ENCODE assay signal across 36 cellular contexts in genomic region chr19:43848821-43849220, GRCh38. TPM values are rescaled to one million over a fixed set of nuclear protein-coding genes. Genes with fewer than 3 reads are reported as not detected.
"Had no signal": no experiment of that assay in that cellular context is flagged by ENCODE, and none has a peak within 500 bp of the region (broad histone marks: within the 10 kb centered on the region; RNA-seq: fewer than 3 reads in every experiment).

No MANE protein-coding gene starts in this region.

- H3K9me2 ChIP-seq: SK-N-SH had no signal

- H3K27me3 ChIP-seq: ascending aorta, cardiac muscle cell, Peyer's patch, SJSA1 had no signal

- H3K27me3 Mint-ChIP-seq: activated B cell treated with CpG ODN at 0.5 μM for 24 hours; activated CD4-positive, alpha-beta memory T cell treated with anti-CD3 and anti-CD28 coated beads for 36 hours; activated naive CD8-positive, alpha-beta T cell treated with anti-CD3 and anti-CD28 coated beads for 36 hours; central memory CD8-positive, alpha-beta T cell had no signal

- H3K27ac ChIP-seq: ascending aorta, cardiac muscle cell, Peyer's patch, SJSA1, VCaP had no signal

- H3K4me3 ChIP-seq: ascending aorta, cardiac muscle cell, Peyer's patch, SJSA1 had no signal

- ATAC-seq: PC-3 had no signal

- H3K4me1 Mint-ChIP-seq: activated B cell treated with CpG ODN at 0.5 μM for 24 hours; activated naive CD8-positive, alpha-beta T cell treated with anti-CD3 and anti-CD28 coated beads for 36 hours; central memory CD8-positive, alpha-beta T cell had no signal

- H3K9ac ChIP-seq: SK-N-SH had no signal

- DNase-seq: activated B cell treated with CpG ODN at 0.5 μM for 24 hours; activated CD4-positive, alpha-beta memory T cell treated with anti-CD3 and anti-CD28 coated beads for 36 hours; activated CD4-positive, alpha-beta T cell treated with anti-CD3 and anti-CD28 coated beads for 4 hours; activated CD4-positive, alpha-beta T cell treated with anti-CD3 and anti-CD28 coated beads, Interleukin-2, amount 50 U/mL, for 1 hour; activated CD4-positive, CD25-positive, alpha-beta regulatory T cell treated with anti-CD3 and anti-CD28 coated beads, Interleukin-2, amount 50 U/mL, for 72 hours; activated CD8-positive, alpha-beta memory T cell treated with anti-CD3 and anti-CD28 coated beads, Interleukin-2, amount 50 U/mL, for 4 hours; activated effector memory CD4-positive, alpha-beta T cell treated with anti-CD3 and anti-CD28 coated beads, Interleukin-2, amount 50 U/mL, for 16 hours; activated naive CD4-positive, alpha-beta T cell; activated naive CD4-positive, alpha-beta T cell treated with anti-CD3 and anti-CD28 coated beads, Interleukin-2, amount 50 U/mL, for 16 hours; activated naive CD8-positive, alpha-beta T cell treated with anti-CD3 and anti-CD28 coated beads for 36 hours; activated T-cell treated with anti-CD3 and anti-CD28 coated beads for 4 hours; activated T-cell treated with anti-CD3 and anti-CD28 coated beads, Interleukin-2, amount 50 U/mL, for 48 hours; amygdala; NCI-H1105 treated with DMSO at 0.1 percent for 48 hours; NCI-H1436; NCI-H1694; NCI-H2029; NCI-H2171; NCI-H510A; NCI-H526; NCI-H748 treated with DMSO at 0.1 percent for 48 hours; NK-92 treated with Interleukin-12 subunit alpha and Interleukin-12 subunit beta, amount 100 ng/mL, for 24 hours; PC-3; Peyer's patch; RPMI8226; SHP77 treated with DMSO at 0.1 percent for 48 hours; SK-N-SH; T-helper 1 cell; T-helper 2 cell; T-helper 9 cell had no signal

- H3K4me3 Mint-ChIP-seq: activated B cell treated with CpG ODN at 0.5 μM for 24 hours; activated CD4-positive, alpha-beta memory T cell treated with anti-CD3 and anti-CD28 coated beads for 36 hours; activated naive CD8-positive, alpha-beta T cell treated with anti-CD3 and anti-CD28 coated beads for 36 hours; central memory CD8-positive, alpha-beta T cell had no signal

- H3K4me2 ChIP-seq: SK-N-SH had no signal

- H3K27ac Mint-ChIP-seq: activated B cell treated with CpG ODN at 0.5 μM for 24 hours; activated CD4-positive, alpha-beta memory T cell treated with anti-CD3 and anti-CD28 coated beads for 36 hours; activated naive CD8-positive, alpha-beta T cell treated with anti-CD3 and anti-CD28 coated beads for 36 hours had no signal

- H3K4me1 ChIP-seq: ascending aorta, Peyer's patch, SJSA1 had no signal

RNA-seq across cellular contexts. Expression of gene ZNF283, which starts 21.7 kb away (rescaled TPM):
- total RNA-seq: ascending aorta had no signal

RNA-seq across cellular contexts. Expression of gene ZNF404, which starts 34.9 kb away (rescaled TPM):
- total RNA-seq: ascending aorta, PC-3 had no signal

RNA-seq across cellular contexts. Expression of gene LYPD5, which starts 46.6 kb away (rescaled TPM):
- total RNA-seq: ascending aorta, cardiac muscle cell, chondrocyte had no signal
